Comparison of ENCODE assay signal across 23 cellular contexts in the genomic region with DNA sequence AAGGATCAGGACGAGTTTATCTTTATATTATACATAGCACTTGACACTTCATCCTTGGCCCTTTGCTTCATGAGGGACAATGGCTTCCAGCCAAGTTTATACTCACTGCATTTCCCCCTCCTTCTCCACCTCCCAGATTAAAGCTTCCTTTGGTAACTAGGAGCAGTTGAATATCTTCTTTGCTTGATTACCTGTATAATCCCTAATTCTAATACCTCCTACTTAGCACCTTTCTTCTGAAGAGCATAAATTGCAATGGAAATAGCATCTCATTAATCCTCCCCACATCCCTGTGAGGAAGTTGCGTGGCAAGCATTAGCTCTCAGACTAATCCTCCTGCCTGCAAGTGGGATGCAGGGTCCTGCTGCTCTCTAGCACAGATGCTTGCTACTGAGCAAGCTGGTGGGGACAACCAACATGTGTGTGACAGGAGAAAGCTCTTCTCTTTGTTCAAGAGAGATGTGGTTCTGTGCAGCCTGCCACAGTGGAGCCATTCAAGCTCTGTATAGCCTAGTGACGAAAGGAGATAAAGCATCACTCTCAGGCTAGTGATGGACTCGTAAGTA. TPM values are rescaled to one million over a fixed set of nuclear protein-coding genes. Genes with fewer than 3 reads are reported as not detected.
DNase-seq lines count a peak whose midpoint lies in the region; ATAC-seq and TF ChIP-seq lines count a peak whose summit lies in the region.
"Had no signal": no experiment of that assay in that cellular context is flagged by ENCODE, and none has a peak within 500 bp of the region (broad histone marks: within the 10 kb centered on the region; RNA-seq: fewer than 3 reads in every experiment).

No MANE protein-coding gene starts in this region.

- H3K27me3 Mint-ChIP-seq in endodermal cell (ENCODE audit: insufficient read depth) = peaks cover 14% of the 10 kb centered on the region
- H3K27me3 Mint-ChIP-seq: B cell had no signal

- H3K4me1 ChIP-seq in cardiac muscle cell (ENCODE audit: low read depth) (peaks cover 29% of the 10 kb centered on the region), right atrium auricular region (no peaks in the 10 kb centered on the region), endodermal cell (ENCODE audit: control insufficient read depth, insufficient read depth, low read length) (peaks cover 4% of the 10 kb centered on the region), MM.1S (ENCODE audit: low read length) (no peaks in the 10 kb centered on the region)
- H3K4me1 ChIP-seq: HAP-1 had no signal

- 61 to 74% methylated on average over 3 to 4 of the region's 4 CpGs for WGBS in endodermal cell (ENCODE audit: insufficient coverage in 1 of 2, insufficient read length in 1 of 2), 2 experiments

- no peaks in the 10 kb centered on the region for H3K79me2 ChIP-seq in MM.1S (ENCODE audit: low read length)

- H3K4me2 ChIP-seq in MM.1S (ENCODE audit: low read depth, low read length) = no peak overlapping the region

- no peak overlapping the region for H3K4me3 ChIP-seq in cardiac muscle cell
- H3K4me3 ChIP-seq in right atrium auricular region = no peak overlapping the region
- H3K4me3 ChIP-seq in endodermal cell (ENCODE audit: low read length) = no peak overlapping the region
- no peak overlapping the region for H3K4me3 ChIP-seq in MM.1S (ENCODE audit: low read length)
- H3K4me3 ChIP-seq: HAP-1 had no signal

- no peak overlapping the region for H2AFZ ChIP-seq in MM.1S (ENCODE audit: low read length)

- H3K4me1 Mint-ChIP-seq in endodermal cell = peaks cover 43% of the 10 kb centered on the region
- H3K4me1 Mint-ChIP-seq: CD14-positive monocyte had no signal

- H3K27ac ChIP-seq in cardiac muscle cell (peak overlapping the region; percentile 63), right atrium auricular region (no peak overlapping the region), endodermal cell (ENCODE audit: low read depth, low read length) (no peak overlapping the region), MM.1S (ENCODE audit: low read length) (no peak overlapping the region)

- DNase-seq in cardiac muscle cell (ENCODE audit: low read depth in 1 of 2, low spot score in 1 of 2) (no peak), right atrium auricular region (ENCODE audit: low spot score) (no peak), NCI-H524 treated with DMSO at 0.1 percent for 48 hours (lab: John Stamatoyannopoulos, UW) (peak; percentile 89), endodermal cell (peak; percentile 56), MM.1S (no peak), GM19238 (ENCODE audit: insufficient read length, low spot score) (no peak), foreskin melanocyte (no peak)
- DNase-seq: DMS79 treated with DMSO at 0.1 percent for 48 hours, KG1, NCI-H1105, NCI-H146, NCI-H2029 treated with DMSO at 0.1 percent for 48 hours, NCI-H2171 treated with DMSO at 0.1 percent for 48 hours, NCI-H526 treated with DMSO at 0.1 percent for 48 hours had no signal

- no peaks in the 10 kb centered on the region for H4K20me1 ChIP-seq in MM.1S (ENCODE audit: insufficient read depth, low read length)

- TF ChIP-seq CTCF in cardiac muscle cell (IDR thresholded peaks at IDR 0.05; ENCODE audit: low read depth, low read length) (no peak), right atrium auricular region (IDR thresholded peaks at IDR 0.05) (no peak), endodermal cell (conservative IDR thresholded peaks at IDR 0.05) (no peak), MM.1S (IDR thresholded peaks at IDR 0.05; ENCODE audit: low read length) (no peak)

- H3K9ac ChIP-seq in endodermal cell (ENCODE audit: extremely low read depth, low read length, poor library complexity, severe bottlenecking) (no peak overlapping the region), MM.1S (ENCODE audit: low read length) (no peak overlapping the region)

- H3K27ac Mint-ChIP-seq in endodermal cell = peak overlapping the region; percentile 92
- H3K27ac Mint-ChIP-seq: B cell, CD14-positive monocyte had no signal

- peaks cover 2% of the 10 kb centered on the region for H3K9me3 Mint-ChIP-seq in endodermal cell

- H3K36me3 ChIP-seq in cardiac muscle cell = peaks cover 8% of the 10 kb centered on the region
- no peaks in the 10 kb centered on the region for H3K36me3 ChIP-seq in right atrium auricular region
- H3K36me3 ChIP-seq in endodermal cell (ENCODE audit: control insufficient read depth, insufficient read depth, low read length) = no peaks in the 10 kb centered on the region
- H3K36me3 ChIP-seq in MM.1S (replicated peaks; ENCODE audit: insufficient read depth, low read length) = no peaks in the 10 kb centered on the region
- H3K36me3 ChIP-seq: HAP-1 had no signal

- peaks cover 10% of the 10 kb centered on the region for H3K36me3 Mint-ChIP-seq in endodermal cell (ENCODE audit: low read depth)
- H3K36me3 Mint-ChIP-seq: CD14-positive monocyte had no signal

- H3K9me3 ChIP-seq in cardiac muscle cell (ENCODE audit: low read depth) = no peaks in the 10 kb centered on the region
- H3K9me3 ChIP-seq in right atrium auricular region = no peaks in the 10 kb centered on the region
- peaks cover 6% of the 10 kb centered on the region for H3K9me3 ChIP-seq in endodermal cell (ENCODE audit: control insufficient read depth, low read length)
- H3K9me3 ChIP-seq in MM.1S (replicated peaks; ENCODE audit: insufficient read depth, low read length) = no peaks in the 10 kb centered on the region
- H3K9me3 ChIP-seq: HAP-1 had no signal

- H3K9me2 ChIP-seq in MM.1S (replicated peaks; ENCODE audit: insufficient read depth, low read length) = no peaks in the 10 kb centered on the region

- H3F3A ChIP-seq in MM.1S (ENCODE audit: insufficient read depth, low read length) = no peaks in the 10 kb centered on the region

- no peak for ATAC-seq in HG03432 (IDR thresholded peaks at IDR 0.05; ENCODE audit: unreplicated experiment)
- ATAC-seq: Panc1, SK-N-SH treated with all-trans-retinoic acid at 6 μM for 48 hours had no signal

- H3K27me3 ChIP-seq in cardiac muscle cell (no peaks in the 10 kb centered on the region), right atrium auricular region (no peaks in the 10 kb centered on the region), endodermal cell (ENCODE audit: control insufficient read depth, insufficient read depth, low read length, poor library complexity, severe bottlenecking) (peaks cover 22% of the 10 kb centered on the region), MM.1S (replicated peaks; ENCODE audit: insufficient read depth, low read length) (no peaks in the 10 kb centered on the region)

- no peak overlapping the region for H3K4me3 Mint-ChIP-seq in endodermal cell
- H3K4me3 Mint-ChIP-seq: B cell, CD14-positive monocyte had no signal

RNA-seq across cellular contexts. Expression of a gene that starts 19.1 kb away (rescaled TPM):
- total RNA-seq in cardiac muscle cell = 69.8 and 88.0 TPM in 2 replicates
- 45.8 and 54.8 TPM in 2 replicates for polyA plus RNA-seq in cardiac muscle cell
- not detected for total RNA-seq in right atrium auricular region
- 1 to 10 TPM; 4.2 TPM for total RNA-seq in endodermal cell
- 3.6 TPM for polyA plus RNA-seq in endodermal cell (2013, experiment 1 of 2)
- polyA plus RNA-seq in endodermal cell (2013, experiment 2 of 2) = 4.1 TPM
- total RNA-seq: A172, HT1080 had no signal
- polyA plus RNA-seq: AG04450, CD14-positive monocyte had no signal

Comparison
In these comparisons a context has a peak if more than half of its experiments do, and no peak if none do; other contexts are left out.
1. RNA of a gene that starts 19.1 kb away (total RNA-seq): 69.8 to 88.0 TPM in cardiac muscle cell; 4.2 TPM in endodermal cell and not detected in right atrium auricular region; every median in the first group is over 10 times any median in the second.
2. DNase-seq: peak in NCI-H524 treated with DMSO at 0.1 percent for 48 hours (single experiment) and endodermal cell (single experiment); none in cardiac muscle cell (0 of 2), right atrium auricular region (single experiment), MM.1S (single experiment), GM19238 (single experiment) and foreskin melanocyte (single experiment).